12 cellular contexts compared by ENCODE assay signal in the genomic region with DNA sequence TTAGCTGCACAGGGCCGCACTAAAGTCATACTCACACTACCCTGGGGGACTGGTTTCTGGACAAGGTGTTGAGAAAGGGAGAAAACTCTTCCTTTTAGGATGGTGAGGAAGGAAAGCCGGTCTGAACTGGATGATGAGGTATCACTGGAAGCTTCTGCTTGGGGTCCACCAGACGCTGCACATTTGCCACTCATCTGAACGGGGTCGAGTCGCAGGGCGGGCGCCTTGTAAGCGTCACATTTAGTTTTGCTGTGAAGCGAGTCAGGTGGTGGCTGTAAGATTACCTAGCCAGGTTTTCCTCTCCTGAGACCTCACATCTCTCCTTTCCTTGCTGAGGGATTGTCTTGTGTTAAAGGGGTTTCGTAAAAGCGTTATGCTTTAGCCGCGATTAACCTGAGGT. TPM values are rescaled to one million over a fixed set of nuclear protein-coding genes. Genes with fewer than 3 reads are reported as not detected.
DNase-seq lines count a peak whose midpoint lies in the region; ATAC-seq, FAIRE-seq and TF ChIP-seq lines count a peak whose summit lies in the region.
"Had no signal": no experiment of that assay in that cellular context is flagged by ENCODE, and none has a peak within 500 bp of the region (broad histone marks: within the 10 kb centered on the region; RNA-seq: fewer than 3 reads in every experiment).

No MANE protein-coding gene starts in this region.

- H3K27me3 ChIP-seq in HUES6 (ENCODE audit: control insufficient read depth, insufficient read depth, low read length): no peaks in the 10 kb centered on the region
- no peaks in the 10 kb centered on the region for H3K27me3 ChIP-seq in GM12878 (replicated peaks in 1 of 2; ENCODE audit: control insufficient read depth in 2 of 2, insufficient read depth in 2 of 2, low read length in 1 of 2)
- H3K27me3 ChIP-seq: vagina had no signal

- H3K9ac ChIP-seq in HUES6 (ENCODE audit: low read length) (peak overlapping the region; percentile 7), GM12878 (ENCODE audit: control insufficient read depth, insufficient read depth, low read length) (no peak overlapping the region)

- H3K4me3 ChIP-seq in HUES6 (ENCODE audit: low read depth, low read length): peak overlapping the region; percentile 92; the same call in 1 of the 2 replicates
- H3K4me3 ChIP-seq in GM12878: 0 out of 2 replicates have a peak overlapping the region, but pooled peaks have one; percentile 22
- H3K4me3 ChIP-seq: lung, psoas muscle, vagina had no signal

- H3K79me2 ChIP-seq in GM12878 (ENCODE audit: control insufficient read depth, insufficient read depth, low read length): peaks cover 44% of the 10 kb centered on the region

- H2AFZ ChIP-seq in GM12878 (ENCODE audit: control insufficient read depth, low read depth, low read length): no peak overlapping the region

- no peak for TF ChIP-seq RAD21 in GM12878 (IDR thresholded peaks at IDR 0.05; ENCODE audit: insufficient read depth, low read depth, low read length)

- H4K20me1 ChIP-seq in GM12878 (ENCODE audit: control insufficient read depth, insufficient read depth): peaks cover 4% of the 10 kb centered on the region; the same call in 1 of the 2 replicates

- H3K27ac ChIP-seq in HUES6 (ENCODE audit: low read depth, low read length) (no peak overlapping the region), GM12878 (ENCODE audit: control insufficient read depth, insufficient read depth) (no peak overlapping the region)
- H3K27ac ChIP-seq: psoas muscle, vagina had no signal

- H3K4me1 Mint-ChIP-seq in activated CD4-positive, alpha-beta T cell treated with anti-CD3 and anti-CD28 coated beads for 36 hours: peaks cover 26% of the 10 kb centered on the region
- peaks cover 45% of the 10 kb centered on the region for H3K4me1 Mint-ChIP-seq in nephron progenitor cell

- H3K4me1 ChIP-seq in HUES6 (ENCODE audit: control insufficient read depth, insufficient read depth, low read length): peaks cover 19% of the 10 kb centered on the region; the same call in 1 of the 2 replicates
- H3K4me1 ChIP-seq in GM12878 (ENCODE audit: control insufficient read depth, insufficient read depth, low read length): no peaks in the 10 kb centered on the region; the same call in 1 of the 2 replicates

- no peak for TF ChIP-seq POLR2A in GM12878 (IDR thresholded peaks at IDR 0.05; ENCODE audit: low read depth, low read length)

- H3K36me3 Mint-ChIP-seq in activated CD4-positive, alpha-beta T cell treated with anti-CD3 and anti-CD28 coated beads for 36 hours (ENCODE audit: low read depth): peaks cover 21% of the 10 kb centered on the region
- peaks cover 35% of the 10 kb centered on the region for H3K36me3 Mint-ChIP-seq in nephron progenitor cell (ENCODE audit: low read depth)

- peak overlapping the region; percentile 92 for H3K4me2 ChIP-seq in GM12878 (ENCODE audit: control insufficient read depth, insufficient read depth)

- FAIRE-seq in GM12878 (lab: Jason Lieb, UNC): no peak

- DNase-seq in activated CD4-positive, alpha-beta T cell treated with anti-CD3 and anti-CD28 coated beads for 36 hours: no peak
- no peak for DNase-seq in activated CD4-positive, alpha-beta T cell treated with anti-CD3 and anti-CD28 coated beads for 48 hours
- DNase-seq in GM12878 (ENCODE audit: low read depth, low spot score) (no peak), nephron progenitor cell (no peak), NCI-H2196 treated with DMSO at 0.1 percent for 48 hours (lab: John Stamatoyannopoulos, UW; ENCODE audit: unreplicated experiment) (no peak)
- no peak for DNase-seq in activated CD8-positive, alpha-beta memory T cell treated with anti-CD3 and anti-CD28 coated beads for 24 hours
- DNase-seq in stimulated activated CD4-positive, alpha-beta T cell treated with anti-CD3 and anti-CD28 coated beads, Interleukin-2, amount 100 ng/mL, for 48 hours: no peak
- DNase-seq: central memory CD4-positive, alpha-beta T cell; psoas muscle had no signal

- in situ Hi-C loops in GM12878 (cut with MboI): no loop called here

- H3K27me3 Mint-ChIP-seq in activated CD4-positive, alpha-beta T cell treated with anti-CD3 and anti-CD28 coated beads for 36 hours: no peaks in the 10 kb centered on the region
- H3K27me3 Mint-ChIP-seq in nephron progenitor cell (ENCODE audit: low read depth, poor library complexity): no peaks in the 10 kb centered on the region

- intact Hi-C loops in activated CD4-positive, alpha-beta T cell treated with anti-CD3 and anti-CD28 coated beads for 36 hours (cut with DNase I, micrococcal nuclease): no loop called here
- intact Hi-C loops in GM12878 (cut with micrococcal nuclease; ENCODE audit: unreplicated experiment): no loop called here

- SMC1A ChIA-PET in GM12878 (lab: Charles Lee; ENCODE audit: uncharacterized antibody, unreplicated experiment): no interaction called here

- TF ChIP-seq CTCF in GM12878 (IDR thresholded peaks at IDR 0.05 in 2 of 3, conservative IDR thresholded peaks at IDR 0.05 in 1 of 3; ENCODE audit: control insufficient read depth in 2 of 3, extremely low read depth in 1 of 3, insufficient read depth in 1 of 3, low read depth in 3 of 3, low read length in 3 of 3): no peak
- no peak for TF ChIP-seq CTCF in nephron progenitor cell (IDR thresholded peaks at IDR 0.05)

- no peak for TF ChIP-seq EP300 in GM12878 (IDR thresholded peaks at IDR 0.05; ENCODE audit: borderline replicate concordance in 1 of 2, control insufficient read depth in 1 of 2, low read depth in 2 of 2, low read length in 2 of 2)

- CTCF ChIA-PET in activated CD4-positive, alpha-beta T cell treated with anti-CD3 and anti-CD28 coated beads for 36 hours (lab: Charles Lee): interaction anchor here (1.1 kb wide), 1 partner anchor 25 kb away, joined by 4 read pairs; a partner anchor contains a TSS
- CTCF ChIA-PET in GM12878 (lab: Yijun Ruan, JAX): interaction anchor here (1.4 kb wide), 1 partner anchor 25 kb away, joined by 4 read pairs; a partner anchor contains a TSS

- no peak for ATAC-seq in activated CD4-positive, alpha-beta T cell treated with anti-CD3 and anti-CD28 coated beads for 36 hours
- no peak for ATAC-seq in GM12878
- ATAC-seq: psoas muscle had no signal

- peak overlapping the region; percentile 6 for H3K4me3 Mint-ChIP-seq in activated CD4-positive, alpha-beta T cell treated with anti-CD3 and anti-CD28 coated beads for 36 hours
- H3K4me3 Mint-ChIP-seq in nephron progenitor cell: peak overlapping the region; percentile 72

- H3K27ac Mint-ChIP-seq in activated CD4-positive, alpha-beta T cell treated with anti-CD3 and anti-CD28 coated beads for 36 hours: no peak overlapping the region
- H3K27ac Mint-ChIP-seq in nephron progenitor cell: peak overlapping the region; percentile 93

- RAD21 ChIA-PET in GM12878 (lab: Charles Lee; ENCODE audit: unreplicated experiment): no interaction called here

- no peaks in the 10 kb centered on the region for H3K9me3 Mint-ChIP-seq in activated CD4-positive, alpha-beta T cell treated with anti-CD3 and anti-CD28 coated beads for 36 hours (ENCODE audit: low read depth)
- no peaks in the 10 kb centered on the region for H3K9me3 Mint-ChIP-seq in nephron progenitor cell

- 96% methylated on average over 14 of the region's 14 CpGs for WGBS in GM12878 (ENCODE audit: insufficient coverage, insufficient replicate concordance, low lambda C conversion rate, missing lambda C conversion rate)

- no TSS peak for BruUV-seq in GM12878 (replicated peaks; lab: Mats Ljungman, UMichigan)

- H3K36me3 ChIP-seq in HUES6 (ENCODE audit: control insufficient read depth, insufficient read depth, low read length): peaks cover 43% of the 10 kb centered on the region
- peaks cover 1 to 4% of the 10 kb centered on the region in 2 experiments; a peak in 2 of 4 replicates for H3K36me3 ChIP-seq in GM12878 (ENCODE audit: control insufficient read depth in 2 of 2, insufficient read depth in 2 of 2, low read length in 1 of 2)

- H3K9me3 ChIP-seq in HUES6 (ENCODE audit: control insufficient read depth, insufficient read depth, low read depth, low read length): no peaks in the 10 kb centered on the region
- H3K9me3 ChIP-seq in GM12878 (replicated peaks; ENCODE audit: control insufficient read depth, insufficient read depth, low read length): no peaks in the 10 kb centered on the region
- H3K9me3 ChIP-seq: psoas muscle, vagina had no signal

- POLR2A ChIA-PET in activated CD4-positive, alpha-beta T cell treated with anti-CD3 and anti-CD28 coated beads for 36 hours (lab: Charles Lee): no interaction called here
- POLR2A ChIA-PET in GM12878 (lab: Charles Lee): no interaction called here

RNA-seq across cellular contexts. Expression of a gene that starts 2.3 kb away (rescaled TPM):
- 100 to 1,000 TPM in 1 of 2 experiments, 10 to 100 TPM in 1; 77.1 to 111 TPM for total RNA-seq in activated CD4-positive, alpha-beta T cell treated with anti-CD3 and anti-CD28 coated beads for 36 hours
- 43.4 and 44.1 TPM in 2 replicates for total RNA-seq in GM12878 (2013; cell fraction: nucleolus; rRNA removed)
- 48.9 and 51.7 TPM in 2 replicates for total RNA-seq in GM12878 (2014; rRNA removed)
- 47.3 and 48.0 TPM in 2 replicates for total RNA-seq in GM12878 (2014; rRNA removed; fragmentation: Illumina TruSeq; extraction: Trizol)
- 78.4 and 82.0 TPM in 2 replicates for total RNA-seq in GM12878 (2021)
- polyA plus RNA-seq in GM12878 (2011; ENCODE audit: low read depth): 17.3 TPM
- polyA plus RNA-seq in GM12878 (2011; rRNA removed): 59.8 and 66.8 TPM in 2 replicates
- polyA plus RNA-seq in GM12878 (2011; cell fraction: cytosol; rRNA removed): 37.7 and 63.7 TPM in 2 replicates
- polyA plus RNA-seq in GM12878 (2011; cell fraction: nucleus; rRNA removed): 38.2 and 65.1 TPM in 2 replicates
- polyA plus RNA-seq in GM12878 (2012): 27.5 and 30.8 TPM in 2 replicates
- 61.6 and 75.6 TPM in 2 replicates for polyA plus RNA-seq in GM12878 (2014; fragmentation: Illumina TruSeq; extraction: Trizol)
- polyA plus RNA-seq in GM12878 (2014; fragmentation: Nextera tagmentation; extraction: Ambion mirVana): 10 to 100 TPM; 15.6 to 26.7 TPM
- 62.1 and 75.1 TPM in 2 replicates for polyA plus RNA-seq in GM12878 (2014; rRNA removed)
- 10 to 100 TPM; 11.7 to 12.0 TPM for polyA plus RNA-seq in GM12878 (2016; fragmentation: Nextera tagmentation; extraction: Ambion mirVana)
- polyA minus RNA-seq in GM12878 (2011; rRNA and poly(A)+ RNA removed): 27.9 and 34.6 TPM in 2 replicates
- 12.2 and 22.5 TPM in 2 replicates for polyA minus RNA-seq in GM12878 (2011; cell fraction: cytosol; rRNA and poly(A)+ RNA removed)
- 10.4 and 20.6 TPM in 2 replicates for polyA minus RNA-seq in GM12878 (2011; cell fraction: nucleus; rRNA and poly(A)+ RNA removed)

RNA-seq across cellular contexts. Expression of a gene that starts 25.6 kb away (rescaled TPM):
- 10 to 100 TPM; 56.7 to 57.6 TPM for total RNA-seq in activated CD4-positive, alpha-beta T cell treated with anti-CD3 and anti-CD28 coated beads for 36 hours
- total RNA-seq in GM12878 (2013; cell fraction: nucleolus; rRNA removed): 329 and 384 TPM in 2 replicates
- 36.0 and 42.2 TPM in 2 replicates for total RNA-seq in GM12878 (2014; rRNA removed)
- total RNA-seq in GM12878 (2014; rRNA removed; fragmentation: Illumina TruSeq; extraction: Trizol): 18.6 and 19.6 TPM in 2 replicates
- total RNA-seq in GM12878 (2021): 52.6 and 67.9 TPM in 2 replicates
- polyA plus RNA-seq in GM12878 (2011; ENCODE audit: low read depth): 30.5 TPM
- polyA plus RNA-seq in GM12878 (2011; rRNA removed): 15.7 and 22.4 TPM in 2 replicates
- 15.6 and 34.3 TPM in 2 replicates for polyA plus RNA-seq in GM12878 (2011; cell fraction: cytosol; rRNA removed)
- 389 and 450 TPM in 2 replicates for polyA plus RNA-seq in GM12878 (2011; cell fraction: nucleus; rRNA removed)
- 67.7 and 99.0 TPM in 2 replicates for polyA plus RNA-seq in GM12878 (2012)
- polyA plus RNA-seq in GM12878 (2014; fragmentation: Illumina TruSeq; extraction: Trizol): 4.3 and 16.8 TPM in 2 replicates
- under 1 TPM; 0.06 to 0.31 TPM for polyA plus RNA-seq in GM12878 (2014; fragmentation: Nextera tagmentation; extraction: Ambion mirVana)
- polyA plus RNA-seq in GM12878 (2014; rRNA removed): 67.1 and 81.0 TPM in 2 replicates
- 1 to 10 TPM; 9.3 to 9.7 TPM for polyA plus RNA-seq in GM12878 (2016; fragmentation: Nextera tagmentation; extraction: Ambion mirVana)
- polyA minus RNA-seq in GM12878 (2011; rRNA and poly(A)+ RNA removed): 22.3 and 39.3 TPM in 2 replicates
- polyA minus RNA-seq in GM12878 (2011; cell fraction: cytosol; rRNA and poly(A)+ RNA removed): 7.5 and 8.7 TPM in 2 replicates
- 68.1 and 97.9 TPM in 2 replicates for polyA minus RNA-seq in GM12878 (2011; cell fraction: nucleus; rRNA and poly(A)+ RNA removed)
